24 cellular contexts compared by ENCODE assay signal in the genomic region with DNA sequence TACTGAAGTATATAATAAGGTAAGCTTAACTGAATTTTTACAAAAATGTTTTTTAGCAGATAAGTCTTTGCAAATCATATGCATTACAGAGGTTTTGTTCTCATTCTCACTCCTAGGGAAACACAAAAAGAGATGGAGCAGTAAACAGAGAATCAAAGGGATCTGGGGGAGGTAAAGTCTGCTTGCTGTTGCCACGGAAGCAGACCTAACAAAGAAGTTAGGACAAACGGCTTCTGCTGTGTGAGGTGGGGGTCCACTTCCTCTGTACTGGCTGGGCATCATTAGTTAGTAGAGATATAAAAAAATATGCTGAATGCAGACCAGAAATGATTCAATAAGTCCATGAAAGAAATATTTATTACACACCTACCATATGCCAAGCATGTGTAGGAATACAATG. TPM values are rescaled to one million over a fixed set of nuclear protein-coding genes. Genes with fewer than 3 reads are reported as not detected.
"Had no signal": no experiment of that assay in that cellular context is flagged by ENCODE, and none has a peak within 500 bp of the region (broad histone marks: within the 10 kb centered on the region; RNA-seq: fewer than 3 reads in every experiment).

No MANE protein-coding gene starts in this region.

- H3K4me3 Mint-ChIP-seq: natural killer cell treated with Interleukin-12 subunit alpha and Interleukin-12 subunit beta and Interleukin-15 and Interleukin-18, amount 100 ng/mL, for 72 hours; stimulated activated memory B cell treated with anti-CD40 and anti-IgM and Interleukin-4, amounts not matched to agents 10 μg/mL and 1 μg/mL and 100 μg/mL, for 72 hours; stimulated activated naive CD8-positive, alpha-beta T cell treated with anti-CD3 and anti-CD28 coated beads, Interleukin-15, Interleukin-2, amounts not matched to agents 100 ng/mL and 50 ng/mL, for 24 hours had no signal

- H3K27ac Mint-ChIP-seq: natural killer cell treated with Interleukin-12 subunit alpha and Interleukin-12 subunit beta and Interleukin-15 and Interleukin-18, amount 100 ng/mL, for 72 hours; stimulated activated memory B cell treated with anti-CD40 and anti-IgM and Interleukin-4, amounts not matched to agents 10 μg/mL and 1 μg/mL and 100 μg/mL, for 72 hours; stimulated activated naive CD8-positive, alpha-beta T cell treated with anti-CD3 and anti-CD28 coated beads, Interleukin-15, Interleukin-2, amounts not matched to agents 100 ng/mL and 50 ng/mL, for 24 hours had no signal

- H3K9me3 ChIP-seq: esophagus muscularis mucosa, gastroesophageal sphincter, spleen, tibial artery, upper lobe of left lung, uterus had no signal

- H3K4me1 ChIP-seq: esophagus muscularis mucosa, gastroesophageal sphincter, spleen, tibial artery, uterus had no signal

- DNase-seq: cortex of kidney; effector memory CD4-positive, alpha-beta T cell; kidney glomerular epithelial cell; mammary epithelial cell; midbrain; posterior cingulate gyrus; spleen; stimulated activated CD4-positive, alpha-beta T cell treated with anti-CD3 and anti-CD28 coated beads, Interleukin-15, amount 100 ng/mL, for 24 hours; stimulated activated CD4-positive, alpha-beta T cell treated with anti-CD3 and anti-CD28 coated beads, Interleukin-1b, Interleukin-23, amount 100 ng/mL, for 48 hours; stimulated activated CD4-positive, alpha-beta T cell treated with anti-CD3 and anti-CD28 coated beads, Interleukin-4, amount 100 ng/mL, for 24 hours; tibial artery; upper lobe of left lung; uterus had no signal

- H3K9me3 Mint-ChIP-seq: natural killer cell treated with Interleukin-12 subunit alpha and Interleukin-12 subunit beta and Interleukin-15 and Interleukin-18, amount 100 ng/mL, for 72 hours; stimulated activated memory B cell treated with anti-CD40 and anti-IgM and Interleukin-4, amounts not matched to agents 10 μg/mL and 1 μg/mL and 100 μg/mL, for 72 hours; stimulated activated naive CD8-positive, alpha-beta T cell treated with anti-CD3 and anti-CD28 coated beads, Interleukin-15, Interleukin-2, amounts not matched to agents 100 ng/mL and 50 ng/mL, for 24 hours had no signal

- H3K36me3 ChIP-seq: esophagus muscularis mucosa, gastroesophageal sphincter, spleen, tibial artery, upper lobe of left lung, uterus had no signal

- H3K4me1 Mint-ChIP-seq: stimulated activated memory B cell treated with anti-CD40 and anti-IgM and Interleukin-4, amounts not matched to agents 10 μg/mL and 1 μg/mL and 100 μg/mL, for 72 hours had no signal

- H3K36me3 Mint-ChIP-seq: natural killer cell treated with Interleukin-12 subunit alpha and Interleukin-12 subunit beta and Interleukin-15 and Interleukin-18, amount 100 ng/mL, for 72 hours; stimulated activated memory B cell treated with anti-CD40 and anti-IgM and Interleukin-4, amounts not matched to agents 10 μg/mL and 1 μg/mL and 100 μg/mL, for 72 hours had no signal

- H3K27me3 ChIP-seq: tibial artery, upper lobe of left lung, uterus had no signal

- H3K27ac ChIP-seq: epithelial cell of prostate, esophagus muscularis mucosa, gastroesophageal sphincter, spleen, tibial artery, upper lobe of left lung, uterus had no signal

- FAIRE-seq: endometrium, islet of Langerhans had no signal

- H3K4me3 ChIP-seq: esophagus muscularis mucosa, gastroesophageal sphincter, spleen, tibial artery, upper lobe of left lung, uterus had no signal

- ATAC-seq: gastroesophageal sphincter; left lobe of liver; natural killer cell treated with Interleukin-12 subunit alpha and Interleukin-12 subunit beta and Interleukin-15 and Interleukin-18, amount 100 ng/mL, for 72 hours; sciatic nerve; stimulated activated memory B cell treated with anti-CD40 and anti-IgM and Interleukin-4, amounts not matched to agents 10 μg/mL and 1 μg/mL and 100 μg/mL, for 72 hours had no signal

RNA-seq across cellular contexts. Expression of gene GJA5, which starts 34.2 kb away (rescaled TPM):
- total RNA-seq: natural killer cell treated with Interleukin-12 subunit alpha and Interleukin-12 subunit beta and Interleukin-15 and Interleukin-18, amount 100 ng/mL, for 72 hours; osteocyte had no signal
